ENCODE assay signal across 8 cellular contexts in the genomic region with DNA sequence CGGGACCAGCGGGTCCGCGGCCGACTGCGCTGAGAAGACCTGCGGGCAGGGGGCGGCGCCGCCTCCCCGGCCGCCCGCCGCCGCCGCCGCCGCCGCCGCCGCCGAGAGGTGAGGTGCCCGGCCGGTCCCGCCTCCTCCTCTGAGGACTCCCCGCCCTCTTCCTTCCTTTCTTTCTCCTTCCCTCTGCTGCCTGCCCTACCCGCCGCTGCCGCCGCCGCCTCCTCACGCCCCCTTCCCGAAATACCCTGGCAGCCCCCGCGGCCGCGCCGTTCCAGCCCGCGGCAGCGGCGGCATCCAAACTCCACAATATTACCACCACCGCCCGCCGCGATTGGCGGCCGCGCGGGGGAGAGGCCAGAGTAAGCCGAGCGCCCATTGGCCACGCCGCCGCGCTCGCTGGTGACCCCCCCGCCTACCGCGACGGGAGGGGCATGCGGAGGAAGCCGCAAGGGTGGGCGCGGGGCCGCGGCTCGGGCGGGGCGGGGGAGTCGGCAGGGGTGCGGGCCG.
A peak's percentile ranks its signal among the peaks of the same experiment; 100 is the strongest.
DNase-seq lines count a peak whose midpoint lies in the region; TF ChIP-seq lines count a peak whose summit lies in the region.

No MANE protein-coding gene starts in this region.

- no peak overlapping the region for H4K5ac ChIP-seq in H9 (ENCODE audit: insufficient read length, low read depth, low read length)

- CTCF ChIA-PET in activated naive CD4-positive, alpha-beta T cell treated with anti-CD3 and anti-CD28 coated beads for 36 hours (lab: Charles Lee), result no interaction called here

- no peak overlapping the region for H2AFZ ChIP-seq in H9 (ENCODE audit: low read length)

- H2AK5ac ChIP-seq in H9 (ENCODE audit: insufficient read length, low read length), result no peak overlapping the region

- WGBS in H9 (ENCODE audit: extremely low coverage, insufficient read length, low lambda C conversion rate), result no CpG with 5 or more reads among the region's 73 CpGs

- DNase-seq in GM03348 (ENCODE audit: low spot score) (peak; percentile 97), H9 (peak; percentile 84), M059J (ENCODE audit: low read depth) (peak; percentile 79), SJSA1 (ENCODE audit: low read depth in 1 of 2, low spot score in 2 of 2) (peak; percentile 73 to 79), germinal center (ENCODE audit: low spot score) (peak; percentile 86), occipital lobe (lab: John Stamatoyannopoulos, UW) (peak; percentile 83), superior temporal gyrus (ENCODE audit: extremely low spot score) (peak; percentile 90)
- peak; percentile 75 for DNase-seq in activated naive CD4-positive, alpha-beta T cell treated with anti-CD3 and anti-CD28 coated beads for 36 hours

- H3T11ph ChIP-seq in H9 (ENCODE audit: low read length), result no peak overlapping the region

- peak overlapping the region; percentile 95 for H3K4me3 ChIP-seq in SJSA1

- H3K79me1 ChIP-seq in H9 (ENCODE audit: insufficient read depth, low read depth, low read length, poor library complexity, severe bottlenecking), result peaks cover 2% of the 10 kb centered on the region

- no peak overlapping the region for H4K91ac ChIP-seq in H9 (ENCODE audit: insufficient read length, low read depth, low read length)

- no peak overlapping the region for H2BK12ac ChIP-seq in H9 (ENCODE audit: insufficient read length, low read depth, low read length)

- H3K23ac ChIP-seq in H9 (ENCODE audit: insufficient read length, low read depth, low read length), result no peak overlapping the region

- no peak overlapping the region for H3K18ac ChIP-seq in H9 (ENCODE audit: insufficient read length, low read depth, low read length)

- H3K79me2 ChIP-seq in H9 (ENCODE audit: insufficient read depth, low read length), result peaks cover 19% of the 10 kb centered on the region; the same call in 1 of the 2 replicates

- no peak overlapping the region for H2BK20ac ChIP-seq in H9 (ENCODE audit: low read depth, low read length, poor library complexity, severe bottlenecking)

- H3K4me1 ChIP-seq in H9 (ENCODE audit: insufficient read depth, low read length) (no peaks in the 10 kb centered on the region), SJSA1 (replicated peaks) (peaks cover 9% of the 10 kb centered on the region)

- no peak overlapping the region for H3K4ac ChIP-seq in H9 (ENCODE audit: low read depth, low read length)

- H2BK120ac ChIP-seq in H9 (ENCODE audit: low read depth, low read length, poor library complexity, severe bottlenecking), result no peak overlapping the region

- H3K27ac ChIP-seq in H9 (ENCODE audit: insufficient read length, low read depth, low read length) (no peak overlapping the region), SJSA1 (peak overlapping the region; percentile 14; the same call in 1 of the 2 replicates)

- no peaks in the 10 kb centered on the region for H3K9me3 ChIP-seq in H9 (ENCODE audit: control insufficient read depth, low read depth, low read length)
- H3K9me3 ChIP-seq in SJSA1 (replicated peaks), result no peaks in the 10 kb centered on the region

- H3K23me2 ChIP-seq in H9 (ENCODE audit: insufficient read length, low read depth, low read length, poor library complexity, severe bottlenecking), result peaks cover 7% of the 10 kb centered on the region

- H3K27me3 Mint-ChIP-seq in H9 (ENCODE audit: low read depth), result peaks cover 3% of the 10 kb centered on the region; the same call in 1 of the 2 replicates
- no peaks in the 10 kb centered on the region for H3K27me3 Mint-ChIP-seq in activated naive CD4-positive, alpha-beta T cell treated with anti-CD3 and anti-CD28 coated beads for 36 hours (ENCODE audit: low read depth)

- H3K9ac ChIP-seq in H9 (ENCODE audit: extremely low read depth, insufficient read length, low read length), result no peak overlapping the region

- no peak for TF ChIP-seq CTCF in H9 (conservative IDR thresholded peaks at IDR 0.05)

- H3K4me1 Mint-ChIP-seq in H9, result peaks cover 21 to 36% of the 10 kb centered on the region in 2 experiments
- H3K4me1 Mint-ChIP-seq in activated naive CD4-positive, alpha-beta T cell treated with anti-CD3 and anti-CD28 coated beads for 36 hours (ENCODE audit: low read depth), result peaks cover 40% of the 10 kb centered on the region

- peaks cover 12 to 18% (median 14%) of the 10 kb centered on the region in 3 experiments; a peak in 6 of 7 replicates for H3K36me3 Mint-ChIP-seq in H9 (ENCODE audit: insufficient read depth in 1 of 3, low read depth in 3 of 3)
- H3K36me3 Mint-ChIP-seq in activated naive CD4-positive, alpha-beta T cell treated with anti-CD3 and anti-CD28 coated beads for 36 hours (ENCODE audit: low read depth), result peaks cover 10% of the 10 kb centered on the region

- no peak overlapping the region for H2BK15ac ChIP-seq in H9 (ENCODE audit: low read depth, low read length)

- H3K9me3 Mint-ChIP-seq in H9, result peaks cover 3 to 6% of the 10 kb centered on the region in 2 experiments; a peak in 2 of 5 replicates
- no peaks in the 10 kb centered on the region for H3K9me3 Mint-ChIP-seq in activated naive CD4-positive, alpha-beta T cell treated with anti-CD3 and anti-CD28 coated beads for 36 hours

- H3K4me2 ChIP-seq in H9 (ENCODE audit: insufficient read depth, insufficient read length, low read length), result peak overlapping the region; percentile 78

- peak overlapping the region; percentile 87 for H3K14ac ChIP-seq in H9 (ENCODE audit: insufficient read depth, low read length)

- H3K27me3 ChIP-seq in H9 (ENCODE audit: insufficient read depth, low read length) (no peaks in the 10 kb centered on the region), SJSA1 (replicated peaks) (no peaks in the 10 kb centered on the region)

- no peaks in the 10 kb centered on the region for H4K20me1 ChIP-seq in H9 (ENCODE audit: control insufficient read depth, insufficient read depth, insufficient read length)

- peak overlapping the region in 1 of 3 experiments; percentile 65; a peak in 1 of 7 replicates for H3K27ac Mint-ChIP-seq in H9
- H3K27ac Mint-ChIP-seq in activated naive CD4-positive, alpha-beta T cell treated with anti-CD3 and anti-CD28 coated beads for 36 hours, result peak overlapping the region; percentile 91

- intact Hi-C loops in activated naive CD4-positive, alpha-beta T cell treated with anti-CD3 and anti-CD28 coated beads for 36 hours (cut with micrococcal nuclease), result loop anchor here (1.0 to 2.0 kb wide), 4 partner anchors 43 to 653 kb away; a partner anchor contains a TSS

- H3K56ac ChIP-seq in H9 (ENCODE audit: insufficient read length, low read depth, low read length), result no peak overlapping the region

- H4K8ac ChIP-seq in H9 (replicated peaks; ENCODE audit: insufficient read length, low read depth, low read length), result no peak overlapping the region

- H3K4me3 Mint-ChIP-seq in H9, result peak overlapping the region; percentile 88 to 90
- H3K4me3 Mint-ChIP-seq in activated naive CD4-positive, alpha-beta T cell treated with anti-CD3 and anti-CD28 coated beads for 36 hours, result peak overlapping the region; percentile 98

- H3K36me3 ChIP-seq in SJSA1, result peaks cover 4% of the 10 kb centered on the region; the same call in 1 of the 2 replicates

- H2BK5ac ChIP-seq in H9 (ENCODE audit: insufficient read length, low read length), result no peak overlapping the region
